ENCODE assay signal across 1 cellular context in the genomic region with DNA sequence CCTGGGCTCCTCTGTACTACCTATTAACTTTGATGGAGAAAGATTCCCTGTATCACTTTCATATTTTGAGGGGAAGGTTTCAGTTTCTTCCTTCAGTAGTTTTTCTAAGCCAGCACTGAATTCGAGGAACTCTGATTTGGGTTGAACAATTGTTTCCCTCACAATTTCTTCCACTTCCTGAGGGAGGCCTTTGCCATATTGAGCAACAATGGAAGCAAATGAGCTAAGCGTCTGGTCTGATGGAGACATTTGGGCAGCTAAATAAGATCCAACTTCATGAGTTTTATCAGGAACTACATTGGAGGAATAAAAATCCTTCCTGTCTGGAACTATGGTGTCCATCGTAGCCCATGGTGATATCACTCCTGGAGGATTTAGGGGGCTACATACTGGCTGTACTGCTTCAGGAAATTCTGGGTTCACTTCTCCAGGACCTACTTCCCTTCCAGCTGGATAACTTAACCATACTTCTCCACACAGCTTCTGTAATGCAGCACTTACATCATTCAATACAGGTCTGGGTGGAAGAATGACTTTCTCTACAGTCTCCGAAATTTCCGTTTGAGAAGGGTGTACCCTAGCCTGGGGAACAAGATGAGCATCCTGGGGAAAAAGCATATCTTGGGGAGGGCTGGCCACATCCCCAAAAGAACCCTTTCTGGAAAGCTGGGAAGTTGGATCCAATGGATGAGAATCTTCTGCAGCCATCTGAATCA.
A peak's percentile ranks its signal among the peaks of the same experiment; 100 is the strongest.
TF ChIP-seq lines count a peak whose summit lies in the region.

No MANE protein-coding gene starts in this region.

TF ChIP-seq in HepG2, 621 proteins besides CTCF, POLR2A, EP300 and RAD21:
- TF ChIP-seq CEBPB (IDR thresholded peaks at IDR 0.05; ENCODE audit: borderline replicate concordance, low read depth, low read length), result peak; percentile 5; the same call in 1 of the 2 replicates
- no peak for TF ChIP-seq ZNF367 (CRISPR knock-in tag; IDR thresholded peaks at IDR 0.05; ENCODE audit: borderline replicate concordance)
